Comparison of ENCODE assay signal across 8 cellular contexts in genomic region chr19:55407625-55408319, GRCh38. TPM values are rescaled to one million over a fixed set of nuclear protein-coding genes. Genes with fewer than 3 reads are reported as not detected.
A peak's percentile ranks its signal among the peaks of the same experiment; 100 is the strongest.
DNase-seq lines count a peak whose midpoint lies in the region; ATAC-seq, FAIRE-seq and TF ChIP-seq lines count a peak whose summit lies in the region.

UBE2S (minus strand) TSS chr19:55407788; CDS start chr19:55407589, 199 bp downstream.

- H3K4me2 ChIP-seq in Loucy (ENCODE audit: low read depth, low read length, poor library complexity, severe bottlenecking): peak within 1 kb of the TSS; percentile 94

- FAIRE-seq in H54 (lab: Jason Lieb, UNC): peak; percentile 50

- H3K4me1 ChIP-seq in Loucy (ENCODE audit: insufficient read depth, low read length, poor library complexity, severe bottlenecking): peaks cover 39% of the 10 kb centered on the region

- H3K9me2 ChIP-seq in Loucy (replicated peaks; ENCODE audit: low read depth, low read length): no peaks in the 10 kb centered on the region

- H3K36me3 Mint-ChIP-seq in natural killer cell treated with Interleukin-12 subunit alpha and Interleukin-12 subunit beta and Interleukin-15 and Interleukin-18, amount 100 ng/mL, for 72 hours: peaks cover 20% of the 10 kb centered on the region

- peak within 1 kb of the TSS; percentile 96 for H3K4me3 Mint-ChIP-seq in natural killer cell treated with Interleukin-12 subunit alpha and Interleukin-12 subunit beta and Interleukin-15 and Interleukin-18, amount 100 ng/mL, for 72 hours

- peaks cover 47% of the 10 kb centered on the region for H3K79me2 ChIP-seq in Loucy (ENCODE audit: insufficient read depth, low read length)

- peaks cover 5% of the 10 kb centered on the region for H3K27me3 ChIP-seq in Loucy (ENCODE audit: insufficient read depth, low read length, poor library complexity, severe bottlenecking)

- peak within 1 kb of the TSS; percentile 95 to 97 for H3K27ac Mint-ChIP-seq in natural killer cell treated with Interleukin-12 subunit alpha and Interleukin-12 subunit beta and Interleukin-15 and Interleukin-18, amount 100 ng/mL, for 72 hours

- no peaks in the 10 kb centered on the region for H3K9me3 Mint-ChIP-seq in natural killer cell treated with Interleukin-12 subunit alpha and Interleukin-12 subunit beta and Interleukin-15 and Interleukin-18, amount 100 ng/mL, for 72 hours

- H3K36me3 ChIP-seq in Loucy (ENCODE audit: insufficient read depth, low read length): peaks cover 22% of the 10 kb centered on the region; the same call in 1 of the 2 replicates

- H3K4me1 Mint-ChIP-seq in natural killer cell treated with Interleukin-12 subunit alpha and Interleukin-12 subunit beta and Interleukin-15 and Interleukin-18, amount 100 ng/mL, for 72 hours (ENCODE audit: low read depth in 2 of 2): peaks cover 32% of the 10 kb centered on the region in 2 donors

- peak; percentile 100 for TF ChIP-seq POLR2A in H54 (IDR thresholded peaks at IDR 0.05; ENCODE audit: low read depth, low read length)
- peak; percentile 94 for TF ChIP-seq POLR2A in Raji (IDR thresholded peaks at IDR 0.05; ENCODE audit: insufficient read depth, low read depth, low read length)

- H3K4me3 ChIP-seq in Loucy (ENCODE audit: low read length, poor library complexity, severe bottlenecking): peak within 1 kb of the TSS; percentile 91

- DNase-seq in EL (peak; percentile 99), H54 (ENCODE audit: insufficient read length, low spot score) (peak; percentile 100), fibroblast of peridontal ligament (ENCODE audit: extremely low read depth) (peak; percentile 99)
- DNase-seq in activated T-helper 9 cell treated with anti-CD3 and anti-CD28 coated beads, Interleukin-2, amount 50 U/mL, for 16 hours (ENCODE audit: low read depth): peak; percentile 96
- peak; percentile 98 for DNase-seq in natural killer cell treated with Interleukin-12 subunit alpha and Interleukin-12 subunit beta and Interleukin-15 and Interleukin-18, amount 100 ng/mL, for 72 hours (ENCODE audit: low spot score)
- DNase-seq in stimulated activated naive CD8-positive, alpha-beta T cell treated with anti-CD3 and anti-CD28 coated beads, Interleukin-15, Interleukin-2, amounts not matched to agents 100 U/mL and 50 U/mL, for 24 hours: peak; percentile 95

- H3K27me3 Mint-ChIP-seq in natural killer cell treated with Interleukin-12 subunit alpha and Interleukin-12 subunit beta and Interleukin-15 and Interleukin-18, amount 100 ng/mL, for 72 hours: no peaks in the 10 kb centered on the region

- TF ChIP-seq CTCF in Loucy (conservative IDR thresholded peaks at IDR 0.05; ENCODE audit: low read length): no peak

- peaks cover 38% of the 10 kb centered on the region for H4K20me1 ChIP-seq in Loucy (ENCODE audit: insufficient read depth, low read length, poor library complexity, severe bottlenecking)

- H3K9ac ChIP-seq in Loucy (ENCODE audit: low read depth, low read length, poor library complexity, severe bottlenecking): peak within 1 kb of the TSS; percentile 97

- peak; percentile 91 to 94 for ATAC-seq in natural killer cell treated with Interleukin-12 subunit alpha and Interleukin-12 subunit beta and Interleukin-15 and Interleukin-18, amount 100 ng/mL, for 72 hours
- ATAC-seq in stimulated activated naive CD8-positive, alpha-beta T cell treated with anti-CD3 and anti-CD28 coated beads, Interleukin-15, Interleukin-2, amounts not matched to agents 100 U/mL and 50 U/mL, for 24 hours: peak; percentile 96

- no peaks in the 10 kb centered on the region for H3F3A ChIP-seq in Loucy (ENCODE audit: low read depth)

- H3K9me3 ChIP-seq in Loucy (ENCODE audit: insufficient read depth, low read depth, low read length): no peaks in the 10 kb centered on the region

- peak within 1 kb of the TSS; percentile 95 for H2AFZ ChIP-seq in Loucy (ENCODE audit: low read length)

RNA-seq across cellular contexts. Expression of gene UBE2S, which starts in this region (rescaled TPM):
- 100 to 1,000 TPM; 247 to 423 TPM for total RNA-seq in natural killer cell treated with Interleukin-12 subunit alpha and Interleukin-12 subunit beta and Interleukin-15 and Interleukin-18, amount 100 ng/mL, for 72 hours

Comparison
In these comparisons a context has a peak if more than half of its experiments do, and no peak if none do; other contexts are left out.
1. Peak in every context shown above with its lines: DNase-seq, ATAC-seq and H3K4me3 ChIP-seq.